In genomic region chr11:36492724-36493304, GRCh38 we compare ENCODE assay signal across 8 cellular contexts. TPM values are rescaled to one million over a fixed set of nuclear protein-coding genes. Genes with fewer than 3 reads are reported as not detected.
DNase-seq lines count a peak whose midpoint lies in the region; ATAC-seq, FAIRE-seq and TF ChIP-seq lines count a peak whose summit lies in the region.

No MANE protein-coding gene starts in this region.

- H3K27me3 ChIP-seq in left ventricle myocardium inferior (ENCODE audit: low read depth): no peaks in the 10 kb centered on the region
- H3K27me3 ChIP-seq in gastrocnemius medialis: no peaks in the 10 kb centered on the region

- H3K4me1 ChIP-seq in left ventricle myocardium inferior (peaks cover 14% of the 10 kb centered on the region), gastrocnemius medialis (peaks cover 2 to 8% of the 10 kb centered on the region in 2 donors)

- intact Hi-C loops in left ventricle myocardium inferior (cut with micrococcal nuclease): no loop called here
- intact Hi-C loops in gastrocnemius medialis (cut with DNase I; ENCODE audit: low total_unique reads): loop anchor here (2.0 to 5.0 kb wide), 2 partner anchors 204 to 876 kb away; partner anchors contain the start of genes COMMD9 and FJX1

- no peak overlapping the region for H3K27ac ChIP-seq in left ventricle myocardium inferior (replicated peaks)
- H3K27ac ChIP-seq in gastrocnemius medialis: no peak overlapping the region

- H3K4me3 ChIP-seq in left ventricle myocardium inferior (no peak overlapping the region), gastrocnemius medialis (no peak overlapping the region)

- peaks cover 16% of the 10 kb centered on the region for H3K4me1 Mint-ChIP-seq in activated naive CD8-positive, alpha-beta T cell treated with anti-CD3 and anti-CD28 coated beads for 36 hours

- H3K27ac Mint-ChIP-seq in activated naive CD8-positive, alpha-beta T cell treated with anti-CD3 and anti-CD28 coated beads for 36 hours: no peak overlapping the region

- no peaks in the 10 kb centered on the region for H3K9me3 ChIP-seq in left ventricle myocardium inferior (replicated peaks)
- H3K9me3 ChIP-seq in gastrocnemius medialis: no peaks in the 10 kb centered on the region

- DNase-seq in D721Med (ENCODE audit: insufficient read length, low spot score) (no peak), H4 (ENCODE audit: low spot score) (peak; percentile 32), NCI-H2196 (lab: John Stamatoyannopoulos, UW; ENCODE audit: unreplicated experiment) (peak; percentile 46), left ventricle myocardium inferior (no peak), gastrocnemius medialis (no peak), ureter (ENCODE audit: low spot score) (no peak)
- peak; percentile 11 for DNase-seq in activated naive CD8-positive, alpha-beta T cell treated with anti-CD3 and anti-CD28 coated beads for 36 hours

- peaks cover 84% of the 10 kb centered on the region for H3K36me3 ChIP-seq in left ventricle myocardium inferior
- H3K36me3 ChIP-seq in gastrocnemius medialis: peaks cover 0 to 87% of the 10 kb centered on the region in 2 donors

- peak in 1 of 2 donors; percentile 58 for ATAC-seq in gastrocnemius medialis
- ATAC-seq in HG03135 (IDR thresholded peaks at IDR 0.05; ENCODE audit: unreplicated experiment): no peak

- in situ Hi-C loops in gastrocnemius medialis (cut with MboI; ENCODE audit: low sequenced_read_pairs in 4 of 4): loop anchor here in 3 of 4 donors (5.0 to 25.0 kb wide), 4 partner anchors 196 to 881 kb away; partner anchors contain the start of genes FJX1 (in 3 of the 3), PRR5L (in 3 of the 3) and COMMD9 (in 2 of the 3)

- H3K27me3 Mint-ChIP-seq in activated naive CD8-positive, alpha-beta T cell treated with anti-CD3 and anti-CD28 coated beads for 36 hours: no peaks in the 10 kb centered on the region

- no peaks in the 10 kb centered on the region for H3K9me3 Mint-ChIP-seq in activated naive CD8-positive, alpha-beta T cell treated with anti-CD3 and anti-CD28 coated beads for 36 hours

- peaks cover 18% of the 10 kb centered on the region for H3K36me3 Mint-ChIP-seq in activated naive CD8-positive, alpha-beta T cell treated with anti-CD3 and anti-CD28 coated beads for 36 hours

- H3K4me3 Mint-ChIP-seq in activated naive CD8-positive, alpha-beta T cell treated with anti-CD3 and anti-CD28 coated beads for 36 hours: no peak overlapping the region

- TF ChIP-seq CTCF in D721Med (IDR thresholded peaks at IDR 0.05; ENCODE audit: insufficient read depth, missing control alignments): peak; percentile 86
- TF ChIP-seq CTCF in left ventricle myocardium inferior (IDR thresholded peaks at IDR 0.05; ENCODE audit: borderline replicate concordance): peak; percentile 83
- peak; percentile 37 to 79 (median 58) for TF ChIP-seq CTCF in gastrocnemius medialis (IDR thresholded peaks at IDR 0.05 in 4 of 5, conservative IDR thresholded peaks at IDR 0.05 in 1 of 5)

- TF ChIP-seq POLR2A in gastrocnemius medialis (IDR thresholded peaks at IDR 0.05): no peak

- peak; percentile 71 for FAIRE-seq in D721Med (lab: Jason Lieb, UNC)

RNA-seq across cellular contexts. Expression of gene TRAF6, which starts 17.3 kb away (rescaled TPM):
- 8.8 and 9.1 TPM in 2 replicates for total RNA-seq in H4 (2014; rRNA removed; shearing (Covaris generic))
- total RNA-seq in activated naive CD8-positive, alpha-beta T cell treated with anti-CD3 and anti-CD28 coated beads for 36 hours: 1 to 10 TPM; 8.5 to 9.8 TPM
- total RNA-seq in left ventricle myocardium inferior: 12.9 TPM
- 10 to 100 TPM in 3 of 4 donors, 1 to 10 TPM in 1; 9.8 to 14.4 (median 11.3) TPM for total RNA-seq in gastrocnemius medialis
- total RNA-seq in ureter: 16.9 TPM

Comparison
In these comparisons a context has a peak if more than half of its experiments do, and no peak if none do; other contexts are left out.
1. DNase-seq: peak in H4 (single experiment), NCI-H2196 (single experiment) and activated naive CD8-positive, alpha-beta T cell treated with anti-CD3 and anti-CD28 coated beads for 36 hours (single experiment); none in D721Med (single experiment), left ventricle myocardium inferior (single experiment), gastrocnemius medialis (0 of 2) and ureter (single experiment).
2. Peak in every context shown above with its lines, with median percentiles within 50 percentile points of each other: CTCF ChIP-seq.